Comparison of ENCODE assay signal across 8 cellular contexts in genomic region chr14:35932659-35933159, GRCh38.
DNase-seq lines count a peak whose midpoint lies in the region; ATAC-seq and TF ChIP-seq lines count a peak whose summit lies in the region.

No MANE protein-coding gene starts in this region.

- peak; percentile 55 for ATAC-seq in GM18868 (IDR thresholded peaks at IDR 0.05; ENCODE audit: unreplicated experiment)
- ATAC-seq in HG02981 (IDR thresholded peaks at IDR 0.05; ENCODE audit: unreplicated experiment) = peak; percentile 50

- CTCF ChIA-PET in activated CD4-positive, alpha-beta T cell treated with anti-CD3 and anti-CD28 coated beads, Interleukin-2, amount 10 ng/mL, durations not matched to agents 7 days and 5 days (lab: Charles Lee) = interaction anchor here (0.7 kb wide), 1 partner anchor 90 kb away, joined by 3 read pairs; no protein-coding TSS in a partner anchor

- no peak overlapping the region for H3K4me3 ChIP-seq in breast epithelium

- H3K27ac Mint-ChIP-seq in activated CD4-positive, alpha-beta T cell treated with anti-CD3 and anti-CD28 coated beads, Interleukin-2, amount 10 ng/mL, durations not matched to agents 7 days and 5 days = peak overlapping the region; percentile 85

- H3K27me3 Mint-ChIP-seq in activated CD4-positive, alpha-beta T cell treated with anti-CD3 and anti-CD28 coated beads, Interleukin-2, amount 10 ng/mL, durations not matched to agents 7 days and 5 days = peaks cover 11% of the 10 kb centered on the region

- no peaks in the 10 kb centered on the region for H3K27me3 ChIP-seq in breast epithelium

- peak overlapping the region; percentile 54 for H3K4me3 Mint-ChIP-seq in activated CD4-positive, alpha-beta T cell treated with anti-CD3 and anti-CD28 coated beads, Interleukin-2, amount 10 ng/mL, durations not matched to agents 7 days and 5 days

- no peak for TF ChIP-seq CTCF in breast epithelium (IDR thresholded peaks at IDR 0.05)
- TF ChIP-seq CTCF in GM13977 (IDR thresholded peaks at IDR 0.05; ENCODE audit: extremely low read depth, insufficient read depth, missing control alignments) = no peak

- peaks cover 2% of the 10 kb centered on the region for H3K9me3 Mint-ChIP-seq in activated CD4-positive, alpha-beta T cell treated with anti-CD3 and anti-CD28 coated beads, Interleukin-2, amount 10 ng/mL, durations not matched to agents 7 days and 5 days

- no peaks in the 10 kb centered on the region for H3K4me1 ChIP-seq in breast epithelium

- DNase-seq in activated CD4-positive, alpha-beta T cell treated with anti-CD3 and anti-CD28 coated beads, Interleukin-2, amount 10 ng/mL, durations not matched to agents 7 days and 5 days = peak; percentile 67
- DNase-seq in stimulated activated CD4-positive, alpha-beta T cell treated with anti-CD3 and anti-CD28 coated beads, Interleukin-1b, Interleukin-23, amount 100 ng/mL, for 48 hours = peak; percentile 35
- DNase-seq in breast epithelium (ENCODE audit: low spot score in 2 of 2) = no peak
- DNase-seq in amygdala (lab: John Stamatoyannopoulos, UW) = no peak
- no peak for DNase-seq in GM13977 (ENCODE audit: low spot score)
- no peak for DNase-seq in NCI-H345 treated with DMSO at 0.1 percent for 48 hours (lab: John Stamatoyannopoulos, UW; ENCODE audit: unreplicated experiment)

- intact Hi-C loops in breast epithelium (cut with DNase I; ENCODE audit: low total_unique reads) = no loop called here

- H3K27ac ChIP-seq in breast epithelium = no peak overlapping the region

- no peaks in the 10 kb centered on the region for H3K36me3 ChIP-seq in breast epithelium

- POLR2A ChIA-PET in activated CD4-positive, alpha-beta T cell treated with anti-CD3 and anti-CD28 coated beads, Interleukin-2, amount 10 ng/mL, durations not matched to agents 7 days and 5 days (lab: Charles Lee) = no interaction called here

- no peaks in the 10 kb centered on the region for H3K9me3 ChIP-seq in breast epithelium

- TF ChIP-seq POLR2A in breast epithelium (IDR thresholded peaks at IDR 0.05) = no peak

- H3K36me3 Mint-ChIP-seq in activated CD4-positive, alpha-beta T cell treated with anti-CD3 and anti-CD28 coated beads, Interleukin-2, amount 10 ng/mL, durations not matched to agents 7 days and 5 days (ENCODE audit: low read depth) = peaks cover 8% of the 10 kb centered on the region

- H3K4me1 Mint-ChIP-seq in activated CD4-positive, alpha-beta T cell treated with anti-CD3 and anti-CD28 coated beads, Interleukin-2, amount 10 ng/mL, durations not matched to agents 7 days and 5 days = peaks cover 47% of the 10 kb centered on the region

- in situ Hi-C loops in GM13977 (cut with MboI; ENCODE audit: low pct_unique_long_range_greater_than_20kb, low sequenced_read_pairs, unreplicated experiment) = no loop called here

Comparison
In these comparisons a context has a peak if more than half of its experiments do, and no peak if none do; other contexts are left out.
1. DNase-seq: peak in activated CD4-positive, alpha-beta T cell treated with anti-CD3 and anti-CD28 coated beads, Interleukin-2, amount 10 ng/mL, durations not matched to agents 7 days and 5 days (single experiment) and stimulated activated CD4-positive, alpha-beta T cell treated with anti-CD3 and anti-CD28 coated beads, Interleukin-1b, Interleukin-23, amount 100 ng/mL, for 48 hours (single experiment); none in breast epithelium (0 of 2), amygdala (0 of 56), GM13977 (single experiment) and NCI-H345 treated with DMSO at 0.1 percent for 48 hours (single experiment).